ENCODE assay signal across 10 cellular contexts in the genomic region with DNA sequence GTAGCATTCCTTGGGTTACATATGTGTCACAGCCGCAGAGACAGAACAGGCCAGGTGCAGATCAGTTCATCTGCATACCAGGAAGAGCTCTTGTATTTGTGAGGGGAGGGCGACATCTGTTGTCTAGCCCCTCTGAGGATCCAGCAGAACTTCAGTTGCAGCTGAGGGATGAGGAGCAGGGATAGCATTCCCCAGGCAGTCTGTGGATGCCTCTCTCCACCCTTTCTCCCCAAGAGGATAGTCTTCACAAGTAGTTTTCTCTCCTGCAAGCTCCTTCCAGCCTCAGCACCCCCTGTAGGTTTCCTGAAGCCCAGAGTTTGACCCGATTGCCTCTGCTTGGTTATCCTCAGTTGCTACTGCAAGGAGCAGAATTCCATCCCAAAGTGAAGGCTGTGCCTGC. TPM values are rescaled to one million over a fixed set of nuclear protein-coding genes. Genes with fewer than 3 reads are reported as not detected.
A peak's percentile ranks its signal among the peaks of the same experiment; 100 is the strongest.
DNase-seq lines count a peak whose midpoint lies in the region; ATAC-seq, FAIRE-seq and TF ChIP-seq lines count a peak whose summit lies in the region.
"Had no signal": no experiment of that assay in that cellular context is flagged by ENCODE, and none has a peak within 500 bp of the region (broad histone marks: within the 10 kb centered on the region; RNA-seq: fewer than 3 reads in every experiment).

No MANE protein-coding gene starts in this region.

- TF ChIP-seq POLR2A in HepG2 (IDR thresholded peaks at IDR 0.05; ENCODE audit: insufficient read depth in 1 of 2, low read depth in 2 of 2, low read length in 2 of 2): peak in 1 of 2 experiments; percentile 57; a peak in 2 of 4 replicates
- no peak for TF ChIP-seq POLR2A in right lobe of liver (IDR thresholded peaks at IDR 0.05)

- TF ChIP-seq EP300 in HepG2 (IDR thresholded peaks at IDR 0.05; ENCODE audit: low read depth in 2 of 2, low read length in 2 of 2) (no peak), HepG2 (CRISPR knock-in tag; IDR thresholded peaks at IDR 0.05; ENCODE audit: borderline replicate concordance) (no peak)

- FAIRE-seq in HepG2 (lab: Jason Lieb, UNC): no peak
- FAIRE-seq: HTR-8/SVneo had no signal

- H3K79me2 ChIP-seq in HepG2 (ENCODE audit: insufficient read depth, low read length) (peaks cover 83% of the 10 kb centered on the region), hepatocyte (peaks cover 68% of the 10 kb centered on the region)

- peaks cover 71% of the 10 kb centered on the region for H3K4me1 ChIP-seq in HepG2 (ENCODE audit: insufficient read depth, low read length)
- peaks cover 0 to 40% (median 18%) of the 10 kb centered on the region in 4 donors for H3K4me1 ChIP-seq in right lobe of liver
- peaks cover 46% of the 10 kb centered on the region for H3K4me1 ChIP-seq in hepatocyte (ENCODE audit: insufficient read depth)

- CTCF ChIA-PET in HepG2 (lab: Yijun Ruan, JAX; ENCODE audit: low intra/inter-chr PET ratio, low total read pairs): interaction anchor here (1.2 kb wide), 1 partner anchor 84 kb away, joined by 3 read pairs; no protein-coding TSS in a partner anchor

- H3K4me3 ChIP-seq in HepG2 (replicated peaks in 1 of 3; ENCODE audit: insufficient read depth in 1 of 3, low read depth in 2 of 3, low read length in 3 of 3): peak overlapping the region; percentile 95 to 99 (median 95)
- H3K4me3 ChIP-seq in right lobe of liver: no peak overlapping the region
- peak overlapping the region; percentile 81 for H3K4me3 ChIP-seq in hepatocyte

- peaks cover 92% of the 10 kb centered on the region for H3K36me3 Mint-ChIP-seq in activated T-helper 17 cell treated with anti-CD3 and anti-CD28 coated beads, Interleukin-2, amount 50 U/mL, for 72 hours (ENCODE audit: low read depth)

- no peaks in the 10 kb centered on the region; a peak in 1 of 5 replicates for H3K27me3 ChIP-seq in HepG2 (ENCODE audit: control insufficient read depth in 1 of 2, insufficient read depth in 2 of 2, low read length in 2 of 2)
- no peaks in the 10 kb centered on the region for H3K27me3 ChIP-seq in right lobe of liver
- no peaks in the 10 kb centered on the region for H3K27me3 ChIP-seq in hepatocyte

- 0 out of 2 replicates have a peak, but pooled peaks have one; percentile 10 for TF ChIP-seq CTCF in HepG2 (CRISPR knock-in tag; IDR thresholded peaks at IDR 0.05)
- no peak for TF ChIP-seq CTCF in right lobe of liver (IDR thresholded peaks at IDR 0.05)
- TF ChIP-seq CTCF in hepatocyte (IDR thresholded peaks at IDR 0.05; ENCODE audit: poor library complexity): no peak

- DNase-seq in HepG2 (ENCODE audit: low spot score): no peak
- DNase-seq in right lobe of liver: no peak
- DNase-seq in hepatocyte (ENCODE audit: low spot score): no peak
- DNase-seq in G401 (ENCODE audit: low spot score): no peak
- DNase-seq in NCI-H187 treated with DMSO at 0.1 percent for 48 hours (lab: John Stamatoyannopoulos, UW): no peak
- DNase-seq: activated CD4-positive, alpha-beta T cell treated with anti-CD3 and anti-CD28 coated beads for 4 hours had no signal

- BruUV-seq in HepG2 (replicated peaks; lab: Mats Ljungman, UMichigan): no TSS peak

- POLR2A ChIA-PET in HepG2 (lab: Yijun Ruan, JAX): interaction anchor here (1.0 to 12.6 kb wide), 8 partner anchors 9 to 43 kb away, joined by 4 to 287 read pairs (median 8); no protein-coding TSS in a partner anchor

- in situ Hi-C loops in HepG2 (cut with HindIII; ENCODE audit: extremely low pct_ligation_motif_present, low pct_unique_long_range_greater_than_20kb): loop anchor here (25.0 kb wide), 1 partner anchor 538 kb away; no protein-coding TSS in a partner anchor
- in situ Hi-C loops in G401 (cut with HindIII; ENCODE audit: low sequenced_read_pairs): loop anchor here (25.0 kb wide), 1 partner anchor 163 kb away; a partner anchor contains a TSS

- peak overlapping the region; percentile 83 for H3K4me2 ChIP-seq in HepG2 (ENCODE audit: low read depth, low read length)
- peak overlapping the region; percentile 91 for H3K4me2 ChIP-seq in hepatocyte

- H3K9me3 ChIP-seq in HepG2 (ENCODE audit: low read length) (no peaks in the 10 kb centered on the region), right lobe of liver (no peaks in the 10 kb centered on the region), hepatocyte (ENCODE audit: low read depth) (no peaks in the 10 kb centered on the region)

- peaks cover 25 to 65% of the 10 kb centered on the region in 2 experiments for H3K36me3 ChIP-seq in HepG2 (replicated peaks in 1 of 2; ENCODE audit: control insufficient read depth in 1 of 2, insufficient read depth in 2 of 2, low read length in 2 of 2)
- peaks cover 0 to 30% (median 4%) of the 10 kb centered on the region in 4 donors for H3K36me3 ChIP-seq in right lobe of liver
- H3K36me3 ChIP-seq in hepatocyte (replicated peaks; ENCODE audit: insufficient read depth, low read depth): no peaks in the 10 kb centered on the region

- peak overlapping the region; percentile 56 for H3K27ac Mint-ChIP-seq in activated T-helper 17 cell treated with anti-CD3 and anti-CD28 coated beads, Interleukin-2, amount 50 U/mL, for 72 hours

- H3K9ac ChIP-seq in HepG2 (ENCODE audit: insufficient read depth, low read depth, low read length): peak overlapping the region; percentile 89

- intact Hi-C loops in HepG2 (cut with micrococcal nuclease; ENCODE audit: unreplicated experiment) (no loop called here), right lobe of liver (cut with DNase I) (no loop called here)

- H3K4me3 Mint-ChIP-seq in activated T-helper 17 cell treated with anti-CD3 and anti-CD28 coated beads, Interleukin-2, amount 50 U/mL, for 72 hours: peak overlapping the region; percentile 99

- no peak overlapping the region for H2AFZ ChIP-seq in HepG2 (ENCODE audit: low read length)
- no peak overlapping the region for H2AFZ ChIP-seq in hepatocyte

- H3K27me3 Mint-ChIP-seq in activated T-helper 17 cell treated with anti-CD3 and anti-CD28 coated beads, Interleukin-2, amount 50 U/mL, for 72 hours: peaks cover 4% of the 10 kb centered on the region

- H3K27ac ChIP-seq in HepG2 (ENCODE audit: extremely low read length, insufficient read depth, low read length): peak overlapping the region; percentile 81
- no peak overlapping the region for H3K27ac ChIP-seq in right lobe of liver
- H3K27ac ChIP-seq in hepatocyte: no peak overlapping the region

- peaks cover 67% of the 10 kb centered on the region for H4K20me1 ChIP-seq in HepG2 (ENCODE audit: insufficient read depth, low read length)
- peaks cover 64% of the 10 kb centered on the region for H4K20me1 ChIP-seq in hepatocyte (ENCODE audit: insufficient read depth, poor library complexity, severe bottlenecking)

- H3K9me3 Mint-ChIP-seq in activated T-helper 17 cell treated with anti-CD3 and anti-CD28 coated beads, Interleukin-2, amount 50 U/mL, for 72 hours: no peaks in the 10 kb centered on the region

- H3K9me2 ChIP-seq in hepatocyte (replicated peaks; ENCODE audit: insufficient read depth): no peaks in the 10 kb centered on the region

- ATAC-seq in HepG2: no peak
- ATAC-seq in right lobe of liver: no peak
- no peak for ATAC-seq in activated T-helper 17 cell treated with anti-CD3 and anti-CD28 coated beads, Interleukin-2, amount 50 U/mL, for 72 hours (replicated peaks)
- ATAC-seq in GM18517 (IDR thresholded peaks at IDR 0.05; ENCODE audit: unreplicated experiment): no peak
- no peak for ATAC-seq in GM21515 (IDR thresholded peaks at IDR 0.05; ENCODE audit: unreplicated experiment)

- peaks cover 38% of the 10 kb centered on the region for H3K4me1 Mint-ChIP-seq in activated T-helper 17 cell treated with anti-CD3 and anti-CD28 coated beads, Interleukin-2, amount 50 U/mL, for 72 hours

- WGBS in HepG2 (ENCODE audit: low lambda C conversion rate): 31% methylated on average over 3 of the region's 3 CpGs
- 30% methylated on average over 2 of the region's 3 CpGs for WGBS in right lobe of liver (ENCODE audit: insufficient coverage, low coverage, low lambda C conversion rate, missing lambda C conversion rate)
- WGBS in hepatocyte (ENCODE audit: low lambda C conversion rate, missing lambda C conversion rate): 59% methylated on average over 3 of the region's 3 CpGs

- TF ChIP-seq RAD21 in HepG2 (CRISPR knock-in tag; IDR thresholded peaks at IDR 0.05): no peak

RNA-seq across cellular contexts. Expression of a gene that starts 2.6 kb away (rescaled TPM):
- 338 and 492 TPM in 2 replicates for total RNA-seq in HepG2 (2016; rRNA removed; fragmentation: Illumina TruSeq; extraction: Trizol)
- total RNA-seq in HepG2 (2016; cell fraction: cytosol; rRNA removed; fragmentation: Illumina TruSeq; extraction: Trizol; ENCODE audit: low read depth): 31.9 and 37.2 TPM in 2 replicates
- 303 and 473 TPM in 2 replicates for total RNA-seq in HepG2 (2016; cell fraction: insoluble cytoplasmic fraction; rRNA removed; fragmentation: Illumina TruSeq; extraction: Trizol)
- 175 and 195 TPM in 2 replicates for total RNA-seq in HepG2 (2016; cell fraction: membrane; rRNA removed; fragmentation: Illumina TruSeq; extraction: Trizol)
- total RNA-seq in HepG2 (2016; cell fraction: nucleus; rRNA removed; fragmentation: Illumina TruSeq; extraction: Trizol): 532 and 631 TPM in 2 replicates
- 512 and 596 TPM in 2 replicates for polyA plus RNA-seq in HepG2 (2011; rRNA removed)
- 368 and 565 TPM in 2 replicates for polyA plus RNA-seq in HepG2 (2011; cell fraction: cytosol; rRNA removed)
- polyA plus RNA-seq in HepG2 (2011; cell fraction: nucleus; rRNA removed): 147 and 228 TPM in 2 replicates
- polyA plus RNA-seq in HepG2 (2012): 585 and 769 TPM in 2 replicates
- 36.1 and 38.4 TPM in 2 replicates for polyA plus RNA-seq in HepG2 (2016; cell fraction: cytosol; fragmentation: Illumina TruSeq; extraction: Trizol; ENCODE audit: low read depth)
- polyA plus RNA-seq in HepG2 (2016; cell fraction: insoluble cytoplasmic fraction; fragmentation: Illumina TruSeq; extraction: Trizol; ENCODE audit: low read depth): 315 and 357 TPM in 2 replicates
- polyA plus RNA-seq in HepG2 (2016; cell fraction: membrane; fragmentation: Illumina TruSeq; extraction: Trizol; ENCODE audit: low read depth): 107 and 124 TPM in 2 replicates
- 708 and 740 TPM in 2 replicates for polyA plus RNA-seq in HepG2 (2016; cell fraction: nucleus; fragmentation: Illumina TruSeq; extraction: Trizol; ENCODE audit: insufficient read depth, low read depth)
- polyA minus RNA-seq in HepG2 (2011; rRNA and poly(A)+ RNA removed; ENCODE audit: low replicate concordance): 748 and 1,007 TPM in 2 replicates
- polyA minus RNA-seq in HepG2 (2011; cell fraction: cytosol; rRNA and poly(A)+ RNA removed): 527 and 633 TPM in 2 replicates
- 165 and 293 TPM in 2 replicates for polyA minus RNA-seq in HepG2 (2011; cell fraction: nucleus; rRNA and poly(A)+ RNA removed)
- 100 to 1,000 TPM in 4 of 6 experiments, 10 to 100 TPM in 2; 38.3 to 599 (median 220) TPM for total RNA-seq in right lobe of liver
- 100 to 1,000 TPM in 1 of 2 donors, 10 to 100 TPM in 1; 99.1 to 160 TPM for total RNA-seq in activated T-helper 17 cell treated with anti-CD3 and anti-CD28 coated beads, Interleukin-2, amount 50 U/mL, for 72 hours
- 589 and 622 TPM in 2 replicates for total RNA-seq in hepatocyte
- 213 and 282 TPM in 2 replicates for polyA plus RNA-seq in hepatocyte
- 464 and 607 TPM in 2 replicates for total RNA-seq in G401 (2014; rRNA removed; shearing (Covaris generic))

RNA-seq across cellular contexts. Expression of a gene that starts 19.6 kb away (rescaled TPM):
- total RNA-seq in HepG2 (2016; rRNA removed; fragmentation: Illumina TruSeq; extraction: Trizol) (0.07 and 0.31 TPM in 2 replicates), right lobe of liver (under 1 TPM in 3 of 6 experiments, not detected in 3; 0.12 to 0.26 (median 0.22) TPM), hepatocyte (0.10 TPM in 1 of 2 replicates, not detected in the other)
- not detected in 2 replicates for total RNA-seq in HepG2 (2016; cell fraction: cytosol; rRNA removed; fragmentation: Illumina TruSeq; extraction: Trizol; ENCODE audit: low read depth)
- 0.07 and 0.30 TPM in 2 replicates for total RNA-seq in HepG2 (2016; cell fraction: insoluble cytoplasmic fraction; rRNA removed; fragmentation: Illumina TruSeq; extraction: Trizol)
- total RNA-seq in HepG2 (2016; cell fraction: membrane; rRNA removed; fragmentation: Illumina TruSeq; extraction: Trizol): not detected in 2 replicates
- total RNA-seq in HepG2 (2016; cell fraction: nucleus; rRNA removed; fragmentation: Illumina TruSeq; extraction: Trizol): not detected in 2 replicates
- polyA plus RNA-seq in HepG2 (2011; rRNA removed) (0.15 and 0.27 TPM in 2 replicates), hepatocyte (0.88 and 1.9 TPM in 2 replicates)
- 0.15 and 0.21 TPM in 2 replicates for polyA plus RNA-seq in HepG2 (2011; cell fraction: cytosol; rRNA removed)
- 0.61 and 0.90 TPM in 2 replicates for polyA plus RNA-seq in HepG2 (2011; cell fraction: nucleus; rRNA removed)
- 0.16 and 0.55 TPM in 2 replicates for polyA plus RNA-seq in HepG2 (2012)
- polyA plus RNA-seq in HepG2 (2016; cell fraction: cytosol; fragmentation: Illumina TruSeq; extraction: Trizol; ENCODE audit: low read depth): not detected in 2 replicates
- polyA plus RNA-seq in HepG2 (2016; cell fraction: insoluble cytoplasmic fraction; fragmentation: Illumina TruSeq; extraction: Trizol; ENCODE audit: low read depth): 0.33 TPM in 1 of 2 replicates, not detected in the other
- polyA plus RNA-seq in HepG2 (2016; cell fraction: membrane; fragmentation: Illumina TruSeq; extraction: Trizol; ENCODE audit: low read depth): not detected in 2 replicates
- polyA plus RNA-seq in HepG2 (2016; cell fraction: nucleus; fragmentation: Illumina TruSeq; extraction: Trizol; ENCODE audit: insufficient read depth, low read depth): 0.21 TPM in 1 of 2 replicates, not detected in the other
- 0.26 and 0.72 TPM in 2 replicates for polyA minus RNA-seq in HepG2 (2011; rRNA and poly(A)+ RNA removed; ENCODE audit: low replicate concordance)
- not detected in 2 replicates for polyA minus RNA-seq in HepG2 (2011; cell fraction: cytosol; rRNA and poly(A)+ RNA removed)
- not detected in 2 replicates for polyA minus RNA-seq in HepG2 (2011; cell fraction: nucleus; rRNA and poly(A)+ RNA removed)
- under 1 TPM; 0.30 to 0.66 TPM for total RNA-seq in activated T-helper 17 cell treated with anti-CD3 and anti-CD28 coated beads, Interleukin-2, amount 50 U/mL, for 72 hours
- total RNA-seq in G401 (2014; rRNA removed; shearing (Covaris generic)): not detected in 2 replicates

Comparison
In these comparisons a context has a peak if more than half of its experiments do, and no peak if none do; other contexts are left out.
1. H3K4me3 ChIP-seq: peak in HepG2 (3 of 3) and hepatocyte (single experiment); none in right lobe of liver (0 of 3).